ENCODE assay signal across 1 cellular context in genomic region chr1:148264374-148265276, GRCh38.
TF ChIP-seq lines count a peak whose summit lies in the region.

No MANE protein-coding gene starts in this region.

TF ChIP-seq in HEK293, 187 proteins besides CTCF, POLR2A, EP300 and RAD21 (continued from another document and continues in another):
- 0 out of 2 replicates have a peak, but pooled peaks have one; percentile 24 for TF ChIP-seq TSHZ1 (tag by site-specific recombination; IDR thresholded peaks at IDR 0.05; ENCODE audit: borderline replicate concordance)
- TF ChIP-seq ZNF221 (tag by site-specific recombination; IDR thresholded peaks at IDR 0.05; ENCODE audit: borderline replicate concordance), result no peak
- TF ChIP-seq ZBTB26 (tag by site-specific recombination; optimal IDR thresholded peaks at IDR 0.05), result peak; percentile 32
- peak; percentile 90 for TF ChIP-seq IKZF3 (tag by site-specific recombination; IDR thresholded peaks at IDR 0.05)
- TF ChIP-seq ZNF664 (tag by site-specific recombination; IDR thresholded peaks at IDR 0.05), result peak; percentile 9; the same call in 1 of the 2 replicates
- TF ChIP-seq BCL11A (tag by site-specific recombination; IDR thresholded peaks at IDR 0.05; ENCODE audit: low read depth), result peak; percentile 99
- peak; percentile 95 for TF ChIP-seq BCL11B (tag by site-specific recombination; IDR thresholded peaks at IDR 0.05; ENCODE audit: low read depth)
- 0 out of 2 replicates have a peak, but pooled peaks have one; percentile 57 for TF ChIP-seq KLF7 (tag by site-specific recombination; IDR thresholded peaks at IDR 0.05; ENCODE audit: borderline replicate concordance)
- peak; percentile 84 for TF ChIP-seq TRIM28 (IDR thresholded peaks at IDR 0.05; ENCODE audit: borderline replicate concordance, low read length)
- peak; percentile 75 for TF ChIP-seq ZIC2 (tag by site-specific recombination; IDR thresholded peaks at IDR 0.05)
- peak; percentile 63; the same call in 1 of the 2 replicates for TF ChIP-seq ZNF76 (tag by site-specific recombination; IDR thresholded peaks at IDR 0.05; ENCODE audit: borderline replicate concordance, low read depth)
- peak; percentile 71; the same call in 1 of the 2 replicates for TF ChIP-seq HIC1 (tag by site-specific recombination; IDR thresholded peaks at IDR 0.05)
- TF ChIP-seq GLIS2 (tag by site-specific recombination; IDR thresholded peaks at IDR 0.05), result peak; percentile 82
- 0 out of 2 replicates have a peak, but pooled peaks have one; percentile 41 for TF ChIP-seq ZNF16 (tag by site-specific recombination; IDR thresholded peaks at IDR 0.05; ENCODE audit: low read depth)
- peak; percentile 91 for TF ChIP-seq ZNF324 (tag by site-specific recombination; IDR thresholded peaks at IDR 0.05)
- peak; percentile 75; the same call in 1 of the 2 replicates for TF ChIP-seq ZFP69B (tag by site-specific recombination; IDR thresholded peaks at IDR 0.05)
- TF ChIP-seq REPIN1 (tag by site-specific recombination; IDR thresholded peaks at IDR 0.05; ENCODE audit: low read depth), result peak; percentile 87; the same call in 1 of the 2 replicates
- peak; percentile 89 for TF ChIP-seq ZNF366 (tag by site-specific recombination; conservative IDR thresholded peaks at IDR 0.05)
- TF ChIP-seq ZXDB (tag by site-specific recombination; IDR thresholded peaks at IDR 0.05), result peak; percentile 96
- peak; percentile 83; the same call in 1 of the 2 replicates for TF ChIP-seq ZNF558 (tag by site-specific recombination; IDR thresholded peaks at IDR 0.05)
- TF ChIP-seq ZBTB10 (tag by site-specific recombination; IDR thresholded peaks at IDR 0.05), result peak; percentile 96
- peak; percentile 65; the same call in 1 of the 2 replicates for TF ChIP-seq ZBTB1 (tag by site-specific recombination; IDR thresholded peaks at IDR 0.05)
- peak; percentile 95 for TF ChIP-seq ZNF768 (tag by site-specific recombination; IDR thresholded peaks at IDR 0.05)
- peak; percentile 96 for TF ChIP-seq ZSCAN30 (tag by site-specific recombination; IDR thresholded peaks at IDR 0.05)
- TF ChIP-seq AEBP2 (tag by site-specific recombination; IDR thresholded peaks at IDR 0.05; ENCODE audit: borderline replicate concordance), result no peak
- no peak; the same call in 1 of the 2 replicates for TF ChIP-seq GLI2 (tag by site-specific recombination; IDR thresholded peaks at IDR 0.05; ENCODE audit: borderline replicate concordance, low read depth)
- TF ChIP-seq ZBTB48 (tag by site-specific recombination; IDR thresholded peaks at IDR 0.05), result peak; percentile 86
- TF ChIP-seq ZNF580 (tag by site-specific recombination; IDR thresholded peaks at IDR 0.05), result peak; percentile 96
- peak; percentile 98 for TF ChIP-seq ZNF600 (tag by site-specific recombination; IDR thresholded peaks at IDR 0.05)
- TF ChIP-seq ZNF394 (tag by site-specific recombination; IDR thresholded peaks at IDR 0.05; ENCODE audit: borderline replicate concordance), result peak; percentile 85
- TF ChIP-seq MEIS1 (CRISPR knock-in tag; IDR thresholded peaks at IDR 0.05; ENCODE audit: borderline replicate concordance), result no peak
- TF ChIP-seq ZNF23 (tag by site-specific recombination; IDR thresholded peaks at IDR 0.05; ENCODE audit: borderline replicate concordance), result no peak
- TF ChIP-seq FEZF1 (tag by site-specific recombination; IDR thresholded peaks at IDR 0.05), result peak; percentile 51
- TF ChIP-seq TCF7L2 (IDR thresholded peaks at IDR 0.05; ENCODE audit: borderline replicate concordance, low read depth, low read length), result no peak
- no peak for TF ChIP-seq PBX3 (CRISPR knock-in tag; IDR thresholded peaks at IDR 0.05)
- peak; percentile 66 for TF ChIP-seq ZNF335 (tag by site-specific recombination; conservative IDR thresholded peaks at IDR 0.05)
- no peak for TF ChIP-seq HOXA7 (CRISPR knock-in tag; IDR thresholded peaks at IDR 0.05; ENCODE audit: borderline replicate concordance)
- 0 out of 2 replicates have a peak, but pooled peaks have one; percentile 15 for TF ChIP-seq ZNF623 (tag by site-specific recombination; IDR thresholded peaks at IDR 0.05)
- TF ChIP-seq GLIS1 (tag by site-specific recombination; IDR thresholded peaks at IDR 0.05), result peak; percentile 57; the same call in 1 of the 2 replicates
- 0 out of 2 replicates have a peak, but pooled peaks have one; percentile 37 for TF ChIP-seq GLI4 (tag by site-specific recombination; IDR thresholded peaks at IDR 0.05)
- peak; percentile 67; the same call in 1 of the 2 replicates for TF ChIP-seq YY2 (tag by site-specific recombination; IDR thresholded peaks at IDR 0.05)
- no peak for TF ChIP-seq ZNF529 (tag by site-specific recombination; IDR thresholded peaks at IDR 0.05; ENCODE audit: insufficient replicate concordance)
- peak; percentile 90 for TF ChIP-seq MZF1 (tag by site-specific recombination; IDR thresholded peaks at IDR 0.05; ENCODE audit: borderline replicate concordance)
- TF ChIP-seq SETDB1 (IDR thresholded peaks at IDR 0.05; ENCODE audit: insufficient read length, low read length), result no peak
- 0 out of 2 replicates have a peak, but pooled peaks have one; percentile 37 for TF ChIP-seq ZNF530 (tag by site-specific recombination; IDR thresholded peaks at IDR 0.05; ENCODE audit: low read depth)
- TF ChIP-seq ZNF510 (tag by site-specific recombination; IDR thresholded peaks at IDR 0.05; ENCODE audit: insufficient replicate concordance), result no peak
- no peak for TF ChIP-seq ZNF571 (tag by site-specific recombination; IDR thresholded peaks at IDR 0.05)
- no peak for TF ChIP-seq ZNF112 (tag by site-specific recombination; IDR thresholded peaks at IDR 0.05)
- TF ChIP-seq HOXC10 (CRISPR knock-in tag; IDR thresholded peaks at IDR 0.05), result no peak
- TF ChIP-seq ZNF391 (tag by site-specific recombination; IDR thresholded peaks at IDR 0.05; ENCODE audit: borderline replicate concordance, low read depth), result peak; percentile 93; the same call in 1 of the 2 replicates
- TF ChIP-seq ZBTB44 (tag by site-specific recombination; IDR thresholded peaks at IDR 0.05), result peak; percentile 81
- peak; percentile 99 for TF ChIP-seq ZBTB8A (tag by site-specific recombination; IDR thresholded peaks at IDR 0.05)
